1 cellular context compared by ENCODE assay signal in genomic region chr15:57298204-57298603, GRCh38.
TF ChIP-seq lines count a peak whose summit lies in the region.

No MANE protein-coding gene starts in this region.

TF ChIP-seq in IMR-90, 13 proteins besides CTCF, POLR2A, EP300 and RAD21 (continued from another document):
- TF ChIP-seq ELK1 (IDR thresholded peaks at IDR 0.05; ENCODE audit: borderline replicate concordance, low read depth, low read length) (no peak), CEBPB (IDR thresholded peaks at IDR 0.05; ENCODE audit: low read depth, low read length) (0 out of 2 replicates have a peak, but pooled peaks have one; percentile 29), FOS (IDR thresholded peaks at IDR 0.05; ENCODE audit: low read depth, low read length) (0 out of 2 replicates have a peak, but pooled peaks have one; percentile 9), BHLHE40 (IDR thresholded peaks at IDR 0.05; ENCODE audit: low read depth, low read length) (no peak)
TF ChIP-seq in IMR-90: peak in this region for 3.
